Comparison of ENCODE assay signal across 26 cellular contexts in the genomic region with DNA sequence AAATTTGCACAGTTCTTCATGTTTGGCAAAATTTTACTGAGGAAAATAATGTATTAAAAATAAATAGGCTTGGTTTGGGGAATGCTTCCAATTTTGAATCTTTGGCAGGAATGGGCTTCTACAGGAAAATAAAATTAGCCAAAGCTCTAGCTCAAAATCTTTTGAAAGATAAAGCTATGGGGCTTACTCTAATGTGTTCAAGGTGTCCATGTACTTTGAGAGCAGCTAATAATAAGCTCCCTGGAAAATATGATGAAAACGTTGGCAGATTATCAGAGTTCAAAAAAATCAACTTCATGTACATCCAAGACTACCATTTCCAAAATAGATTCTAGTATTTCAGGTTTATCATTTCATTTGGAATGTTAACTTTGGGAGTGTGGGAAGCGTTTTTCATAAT.
"Had no signal": no experiment of that assay in that cellular context is flagged by ENCODE, and none has a peak within 500 bp of the region (broad histone marks: within the 10 kb centered on the region; RNA-seq: fewer than 3 reads in every experiment).

No MANE protein-coding gene starts in this region.

- H3K4me1 Mint-ChIP-seq: activated CD4-positive, alpha-beta T cell treated with anti-CD3 and anti-CD28 coated beads for 36 hours; activated CD4-positive, alpha-beta T cell treated with anti-CD3 and anti-CD28 coated beads, Interleukin-2, amount 10 ng/mL, durations not matched to agents 24 days and 14 days; activated naive CD4-positive, alpha-beta T cell treated with anti-CD3 and anti-CD28 coated beads, Interleukin-2, amount 10 ng/mL, durations not matched to agents 7 days and 5 days; activated naive CD8-positive, alpha-beta T cell treated with anti-CD3 and anti-CD28 coated beads, Interleukin-2, amount 10 ng/mL, durations not matched to agents 7 days and 5 days; T-helper 17 cell had no signal

- H3K9me3 Mint-ChIP-seq: T-helper 2 cell treated with Interferon-gamma antibody and Interleukin-4, amounts not matched to agents 5 μg/mL and 100 μg/mL, for 36 hours had no signal

- ATAC-seq: activated CD4-positive, alpha-beta T cell treated with anti-CD3 and anti-CD28 coated beads for 36 hours; activated naive CD4-positive, alpha-beta T cell treated with anti-CD3 and anti-CD28 coated beads, Interleukin-2, amount 50 U/mL, for 72 hours; activated T-cell treated with anti-CD3 and anti-CD28 coated beads, Interleukin-2, amount 50 U/mL, for 72 hours; foreskin keratinocyte; gastrocnemius medialis; T-helper 17 cell had no signal

- H3K27me3 ChIP-seq: brain microvascular endothelial cell, colonic mucosa, esophagus squamous epithelium, foreskin keratinocyte, gastrocnemius medialis had no signal

- H3K27me3 Mint-ChIP-seq: activated CD4-positive, alpha-beta memory T cell treated with anti-CD3 and anti-CD28 coated beads for 36 hours; activated naive CD4-positive, alpha-beta T cell treated with anti-CD3 and anti-CD28 coated beads, Interleukin-2, amount 10 ng/mL, durations not matched to agents 7 days and 5 days had no signal

- DNase-seq: activated CD4-positive, alpha-beta memory T cell treated with anti-CD3 and anti-CD28 coated beads for 36 hours; activated CD4-positive, alpha-beta T cell treated with anti-CD3 and anti-CD28 coated beads for 36 hours; activated CD4-positive, alpha-beta T cell treated with anti-CD3 and anti-CD28 coated beads, Interleukin-2, amount 10 ng/mL, durations not matched to agents 24 days and 14 days; activated CD4-positive, CD25-positive, alpha-beta regulatory T cell; activated CD4-positive, CD25-positive, alpha-beta regulatory T cell treated with anti-CD3 and anti-CD28 coated beads, Interleukin-2, amount 50 U/mL, for 72 hours; activated CD8-positive, alpha-beta memory T cell treated with anti-CD3 and anti-CD28 coated beads, Interleukin-2, amount 50 U/mL, for 48 hours; activated gamma-delta T cell; activated naive CD4-positive, alpha-beta T cell; activated naive CD4-positive, alpha-beta T cell treated with anti-CD3 and anti-CD28 coated beads, Interleukin-2, amount 10 ng/mL, durations not matched to agents 7 days and 5 days; activated naive CD8-positive, alpha-beta T cell treated with anti-CD3 and anti-CD28 coated beads, Interleukin-2, amount 10 ng/mL, durations not matched to agents 7 days and 5 days; activated T-cell treated with anti-CD3 and anti-CD28 coated beads for 4 hours; activated T-cell treated with anti-CD3 and anti-CD28 coated beads, Interleukin-2, amount 50 U/mL, for 24 hours; activated T-cell treated with anti-CD3 and anti-CD28 coated beads, Interleukin-2, amount 50 U/mL, for 72 hours; brain microvascular endothelial cell; cerebellar nuclear complex; colonic mucosa; effector CD8-positive, alpha-beta T cell; esophagus squamous epithelium; foreskin keratinocyte; gastrocnemius medialis; glutamatergic neuron; T-helper 1 cell; T-helper 17 cell had no signal

- H3K27ac ChIP-seq: brain microvascular endothelial cell, colonic mucosa, epithelial cell of prostate, esophagus squamous epithelium, foreskin keratinocyte, gastrocnemius medialis had no signal

- H3K27ac Mint-ChIP-seq: activated CD4-positive, alpha-beta memory T cell treated with anti-CD3 and anti-CD28 coated beads for 36 hours; activated CD4-positive, alpha-beta T cell treated with anti-CD3 and anti-CD28 coated beads for 36 hours; activated CD4-positive, alpha-beta T cell treated with anti-CD3 and anti-CD28 coated beads, Interleukin-2, amount 10 ng/mL, durations not matched to agents 24 days and 14 days; activated naive CD4-positive, alpha-beta T cell treated with anti-CD3 and anti-CD28 coated beads, Interleukin-2, amount 10 ng/mL, durations not matched to agents 7 days and 5 days; activated naive CD4-positive, alpha-beta T cell treated with anti-CD3 and anti-CD28 coated beads, Interleukin-2, amount 50 U/mL, for 72 hours; activated naive CD8-positive, alpha-beta T cell treated with anti-CD3 and anti-CD28 coated beads, Interleukin-2, amount 10 ng/mL, durations not matched to agents 7 days and 5 days; activated T-cell treated with anti-CD3 and anti-CD28 coated beads, Interleukin-2, amount 50 U/mL, for 24 hours; activated T-cell treated with anti-CD3 and anti-CD28 coated beads, Interleukin-2, amount 50 U/mL, for 72 hours; T-helper 17 cell; T-helper 2 cell treated with Interferon-gamma antibody and Interleukin-4, amounts not matched to agents 5 μg/mL and 100 μg/mL, for 36 hours had no signal

- H3K36me3 ChIP-seq: brain microvascular endothelial cell, colonic mucosa, esophagus squamous epithelium, gastrocnemius medialis had no signal

- H3K4me3 ChIP-seq: colonic mucosa, esophagus squamous epithelium, gastrocnemius medialis had no signal

- H3K9me3 ChIP-seq: colonic mucosa, gastrocnemius medialis had no signal

- H3K4me3 Mint-ChIP-seq: activated CD4-positive, alpha-beta memory T cell treated with anti-CD3 and anti-CD28 coated beads for 36 hours; activated CD4-positive, alpha-beta T cell treated with anti-CD3 and anti-CD28 coated beads for 36 hours; activated CD4-positive, alpha-beta T cell treated with anti-CD3 and anti-CD28 coated beads, Interleukin-2, amount 10 ng/mL, durations not matched to agents 24 days and 14 days; activated naive CD4-positive, alpha-beta T cell treated with anti-CD3 and anti-CD28 coated beads, Interleukin-2, amount 10 ng/mL, durations not matched to agents 7 days and 5 days; activated naive CD8-positive, alpha-beta T cell treated with anti-CD3 and anti-CD28 coated beads, Interleukin-2, amount 10 ng/mL, durations not matched to agents 7 days and 5 days; activated T-cell treated with anti-CD3 and anti-CD28 coated beads, Interleukin-2, amount 50 U/mL, for 24 hours; activated T-cell treated with anti-CD3 and anti-CD28 coated beads, Interleukin-2, amount 50 U/mL, for 72 hours; T-helper 17 cell; T-helper 2 cell treated with Interferon-gamma antibody and Interleukin-4, amounts not matched to agents 5 μg/mL and 100 μg/mL, for 36 hours had no signal

- H3K36me3 Mint-ChIP-seq: activated CD4-positive, alpha-beta memory T cell treated with anti-CD3 and anti-CD28 coated beads for 36 hours; activated naive CD4-positive, alpha-beta T cell treated with anti-CD3 and anti-CD28 coated beads, Interleukin-2, amount 10 ng/mL, durations not matched to agents 7 days and 5 days; activated naive CD4-positive, alpha-beta T cell treated with anti-CD3 and anti-CD28 coated beads, Interleukin-2, amount 50 U/mL, for 72 hours; activated naive CD8-positive, alpha-beta T cell treated with anti-CD3 and anti-CD28 coated beads, Interleukin-2, amount 10 ng/mL, durations not matched to agents 7 days and 5 days had no signal

- H3K4me1 ChIP-seq: colonic mucosa, esophagus squamous epithelium had no signal
